19 cellular contexts compared by ENCODE assay signal in genomic region chr1:160359559-160360226, GRCh38. TPM values are rescaled to one million over a fixed set of nuclear protein-coding genes. Genes with fewer than 3 reads are reported as not detected.
DNase-seq lines count a peak whose midpoint lies in the region; TF ChIP-seq lines count a peak whose summit lies in the region.
"Had no signal": no experiment of that assay in that cellular context is flagged by ENCODE, and none has a peak within 500 bp of the region (broad histone marks: within the 10 kb centered on the region; RNA-seq: fewer than 3 reads in every experiment).

No MANE protein-coding gene starts in this region.

- H3K9ac ChIP-seq in GM23248: no peak overlapping the region
- H3K9ac ChIP-seq: SK-N-SH had no signal

- intact Hi-C loops in head of caudate nucleus (cut with DNase I): no loop called here

- no peak overlapping the region for H2AFZ ChIP-seq in GM23248

- H3K9me3 ChIP-seq in GM23248 (ENCODE audit: low read depth): no peaks in the 10 kb centered on the region
- H3K9me3 ChIP-seq: left ventricle myocardium inferior, SK-N-SH had no signal

- H4K20me1 ChIP-seq in GM23248 (ENCODE audit: insufficient read depth): no peaks in the 10 kb centered on the region

- H3K4me3 ChIP-seq in GM23248 (no peak overlapping the region), astrocyte of the cerebellum (ENCODE audit: low read depth, low read length) (no peak overlapping the region)
- H3K4me3 ChIP-seq: GM12878, left ventricle myocardium inferior had no signal

- WGBS in GM23248 (ENCODE audit: low coverage in 1 of 2, low lambda C conversion rate in 2 of 2, missing lambda C conversion rate in 2 of 2), 2 experiments: 94 to 95% methylated on average over 9 of the region's 9 CpGs

- peak; percentile 7 for TF ChIP-seq CTCF in astrocyte of the cerebellum (IDR thresholded peaks at IDR 0.05; ENCODE audit: low read depth, low read length, missing control alignments)

- H3K4me1 ChIP-seq in GM23248 (ENCODE audit: insufficient read depth): peaks cover 11% of the 10 kb centered on the region; the same call in 1 of the 2 replicates
- H3K4me1 ChIP-seq: left ventricle myocardium inferior had no signal

- no peak overlapping the region for H3K27ac ChIP-seq in GM23248
- H3K27ac ChIP-seq: left ventricle myocardium inferior had no signal

- no peak overlapping the region for H3K4me2 ChIP-seq in GM23248 (ENCODE audit: unreplicated experiment)
- H3K4me2 ChIP-seq: SK-N-SH had no signal

- no peaks in the 10 kb centered on the region for H3K27me3 ChIP-seq in GM23248 (replicated peaks; ENCODE audit: insufficient read depth)

- H3K79me2 ChIP-seq in GM23248 (ENCODE audit: insufficient read depth): no peaks in the 10 kb centered on the region

- H3K9me2 ChIP-seq in GM23248 (ENCODE audit: insufficient read depth): no peaks in the 10 kb centered on the region
- H3K9me2 ChIP-seq: SK-N-SH had no signal

- peaks cover 8% of the 10 kb centered on the region; the same call in 1 of the 2 replicates for H3K36me3 ChIP-seq in GM23248 (ENCODE audit: low read depth)

- in situ Hi-C loops in GM23248 (cut with MboI) (no loop called here), astrocyte of the cerebellum (cut with HindIII; ENCODE audit: low sequenced_read_pairs) (no loop called here)

- H3F3A ChIP-seq in GM23248 (ENCODE audit: insufficient read depth): peaks cover 12% of the 10 kb centered on the region; the same call in 1 of the 2 replicates

- DNase-seq in A172 (ENCODE audit: low spot score) (peak; percentile 35), GM23248 (peak; percentile 22), astrocyte of the cerebellum (ENCODE audit: low read depth) (peak; percentile 19), head of caudate nucleus (peak in 22 of 42 donors; percentile 8 to 69 (median 36)), EL (no peak), cerebellum (ENCODE audit: low spot score) (no peak), NCI-H524 treated with DMSO at 0.1 percent for 48 hours (lab: John Stamatoyannopoulos, UW) (no peak)
- no peak for DNase-seq in activated naive CD4-positive, alpha-beta T cell (lab: John Stamatoyannopoulos, UW)
- DNase-seq: activated CD4-positive, alpha-beta T cell treated with anti-CD3 and anti-CD28 coated beads, Interleukin-2, amount 10 ng/mL, durations not matched to agents 24 days and 14 days; activated T-cell treated with anti-CD3 and anti-CD28 coated beads, Interleukin-2, amount 50 U/mL, for 1 hour; COR-L47; left ventricle myocardium inferior; NCI-H2081; SK-N-SH; stimulated activated CD4-positive, alpha-beta T cell treated with anti-CD3 and anti-CD28 coated beads, Interleukin-2, amount 100 ng/mL, for 24 hours had no signal

RNA-seq across cellular contexts. Expression of gene NHLH1, which starts 7.2 kb away (rescaled TPM):
- total RNA-seq in A172 (2014; rRNA removed; shearing (Covaris generic)): not detected in 2 replicates
- total RNA-seq in GM23248 (2014; rRNA removed; shearing (Covaris generic)): not detected in 2 replicates
- 0.16 and 0.31 TPM in 2 replicates for polyA plus RNA-seq in GM23248 (2016; fragmentation: Nextera tagmentation; extraction: Ambion mirVana)
- 14.3 TPM for total RNA-seq in cerebellum
- total RNA-seq: left ventricle myocardium inferior, mucosa of gallbladder, sciatic nerve had no signal
- polyA plus RNA-seq: IgD-negative memory B cell had no signal

RNA-seq across cellular contexts. Expression of gene NCSTN, which starts 16.5 kb away (rescaled TPM):
- 103 and 111 TPM in 2 replicates for total RNA-seq in A172 (2014; rRNA removed; shearing (Covaris generic))
- total RNA-seq in GM23248 (2014; rRNA removed; shearing (Covaris generic)): 104 and 110 TPM in 2 replicates
- 138 and 147 TPM in 2 replicates for polyA plus RNA-seq in GM23248 (2016; fragmentation: Nextera tagmentation; extraction: Ambion mirVana)
- total RNA-seq in cerebellum: 34.4 TPM

RNA-seq across cellular contexts. Expression of gene COPA, which starts 16.6 kb away (rescaled TPM):
- total RNA-seq in A172 (2014; rRNA removed; shearing (Covaris generic)): 243 and 261 TPM in 2 replicates
- total RNA-seq in GM23248 (2014; rRNA removed; shearing (Covaris generic)): 212 and 214 TPM in 2 replicates
- polyA plus RNA-seq in GM23248 (2016; fragmentation: Nextera tagmentation; extraction: Ambion mirVana): 194 and 200 TPM in 2 replicates
- total RNA-seq in cerebellum: 124 TPM

RNA-seq across cellular contexts. Expression of gene VANGL2, which starts 40.7 kb away (rescaled TPM):
- total RNA-seq in A172 (2014; rRNA removed; shearing (Covaris generic)): 5.7 and 6.3 TPM in 2 replicates
- total RNA-seq in GM23248 (2014; rRNA removed; shearing (Covaris generic)): not detected in 2 replicates
- polyA plus RNA-seq in GM23248 (2016; fragmentation: Nextera tagmentation; extraction: Ambion mirVana): not detected in 2 replicates
- 17.2 TPM for total RNA-seq in cerebellum
- polyA plus RNA-seq: IgD-negative memory B cell had no signal

Comparison
In these comparisons a context has a peak if more than half of its experiments do, and no peak if none do; other contexts are left out.
1. DNase-seq: peak in A172 (single experiment), GM23248 (single experiment), astrocyte of the cerebellum (single experiment) and head of caudate nucleus (22 of 42); none in EL (single experiment), cerebellum (single experiment), activated naive CD4-positive, alpha-beta T cell (0 of 4) and NCI-H524 treated with DMSO at 0.1 percent for 48 hours (single experiment).
2. RNA of gene NHLH1, which starts 7.2 kb away (total RNA-seq): 14.3 TPM in cerebellum (single experiment); not detected in A172 and not detected in GM23248; every median in the first group is over 10 times any median in the second.